In genomic region chr20:23371496-23371895, GRCh38 we compare ENCODE assay signal across 30 cellular contexts.
"Had no signal": no experiment of that assay in that cellular context is flagged by ENCODE, and none has a peak within 500 bp of the region (broad histone marks: within the 10 kb centered on the region; RNA-seq: fewer than 3 reads in every experiment).

No MANE protein-coding gene starts in this region.

- H3K9me3 ChIP-seq: body of pancreas, colonic mucosa, heart left ventricle, right atrium auricular region, stomach, thyroid gland, upper lobe of right lung had no signal

- H3K27ac Mint-ChIP-seq: activated naive CD4-positive, alpha-beta T cell treated with anti-CD3 and anti-CD28 coated beads, Interleukin-2, amount 50 U/mL, for 24 hours; stimulated activated naive B cell treated with anti-CD40 and anti-IgM and Interleukin-4, amounts not matched to agents 10 μg/mL and 1 μg/mL and 100 μg/mL, for 72 hours had no signal

- H3K4me3 ChIP-seq: body of pancreas, colonic mucosa, dorsolateral prefrontal cortex, heart left ventricle, right atrium auricular region, stomach, thyroid gland, upper lobe of right lung had no signal

- DNase-seq: activated CD4-positive, alpha-beta T cell treated with anti-CD3 and anti-CD28 coated beads for 36 hours; activated CD4-positive, CD25-positive, alpha-beta regulatory T cell; activated CD8-positive, alpha-beta memory T cell treated with anti-CD3 and anti-CD28 coated beads for 24 hours; activated T-cell treated with anti-CD3 and anti-CD28 coated beads, Interleukin-2, amount 50 U/mL, for 1 hour; aorta; body of pancreas; cerebellar nuclear complex; colonic mucosa; dorsolateral prefrontal cortex; effector memory CD4-positive, alpha-beta T cell; foreskin fibroblast; heart left ventricle; hypothalamus; immature natural killer cell; kidney; left colon; midbrain; naive thymus-derived CD4-positive, alpha-beta T cell; occipital lobe; stimulated activated CD4-positive, alpha-beta T cell treated with anti-CD3 and anti-CD28 coated beads, Interleukin-15, amount 100 ng/mL, for 24 hours; stimulated activated CD4-positive, alpha-beta T cell treated with anti-CD3 and anti-CD28 coated beads, Interleukin-2, amount 100 ng/mL, for 24 hours; stimulated activated naive B cell treated with anti-CD40 and anti-IgM and Interleukin-4, amounts not matched to agents 10 μg/mL and 1 μg/mL and 100 μg/mL, for 72 hours; stomach; thyroid gland; upper lobe of right lung had no signal

- H3K27me3 ChIP-seq: body of pancreas, colonic mucosa, dorsolateral prefrontal cortex, heart left ventricle, right atrium auricular region, stomach, thyroid gland, upper lobe of right lung had no signal

- H3K27ac ChIP-seq: colonic mucosa, dorsolateral prefrontal cortex, parathyroid adenoma, right atrium auricular region, stomach, thyroid gland, upper lobe of right lung had no signal

- H3K4me3 Mint-ChIP-seq: activated CD4-positive, alpha-beta T cell treated with anti-CD3 and anti-CD28 coated beads for 36 hours; activated naive CD4-positive, alpha-beta T cell treated with anti-CD3 and anti-CD28 coated beads, Interleukin-2, amount 50 U/mL, for 24 hours; immature natural killer cell; naive thymus-derived CD4-positive, alpha-beta T cell; neural crest cell; stimulated activated naive B cell treated with anti-CD40 and anti-IgM and Interleukin-4, amounts not matched to agents 10 μg/mL and 1 μg/mL and 100 μg/mL, for 72 hours had no signal

- H3K9me3 Mint-ChIP-seq: activated naive CD4-positive, alpha-beta T cell treated with anti-CD3 and anti-CD28 coated beads, Interleukin-2, amount 50 U/mL, for 24 hours; activated T-helper 2 cell treated with anti-CD3 and anti-CD28 coated beads, Interferon-gamma antibody, Interleukin-2, Interleukin-4, amounts not matched to agents 10 μg/mL and 5 μg/mL and 100 μg/mL, durations not matched to agents 14 hours and 24 hours and 36 hours; immature natural killer cell; naive thymus-derived CD4-positive, alpha-beta T cell; neural crest cell; stimulated activated naive B cell treated with anti-CD40 and anti-IgM and Interleukin-4, amounts not matched to agents 10 μg/mL and 1 μg/mL and 100 μg/mL, for 72 hours had no signal

- H3K4me1 ChIP-seq: colonic mucosa had no signal

- ATAC-seq: activated CD4-positive, alpha-beta T cell treated with anti-CD3 and anti-CD28 coated beads for 36 hours; body of pancreas; heart left ventricle; left colon; naive thymus-derived CD4-positive, alpha-beta T cell; upper lobe of right lung had no signal

- H3K27me3 Mint-ChIP-seq: activated CD4-positive, alpha-beta T cell treated with anti-CD3 and anti-CD28 coated beads for 36 hours; activated naive CD4-positive, alpha-beta T cell treated with anti-CD3 and anti-CD28 coated beads, Interleukin-2, amount 50 U/mL, for 24 hours; naive thymus-derived CD4-positive, alpha-beta T cell; stimulated activated naive B cell treated with anti-CD40 and anti-IgM and Interleukin-4, amounts not matched to agents 10 μg/mL and 1 μg/mL and 100 μg/mL, for 72 hours had no signal
